26 cellular contexts compared by ENCODE assay signal in the genomic region with DNA sequence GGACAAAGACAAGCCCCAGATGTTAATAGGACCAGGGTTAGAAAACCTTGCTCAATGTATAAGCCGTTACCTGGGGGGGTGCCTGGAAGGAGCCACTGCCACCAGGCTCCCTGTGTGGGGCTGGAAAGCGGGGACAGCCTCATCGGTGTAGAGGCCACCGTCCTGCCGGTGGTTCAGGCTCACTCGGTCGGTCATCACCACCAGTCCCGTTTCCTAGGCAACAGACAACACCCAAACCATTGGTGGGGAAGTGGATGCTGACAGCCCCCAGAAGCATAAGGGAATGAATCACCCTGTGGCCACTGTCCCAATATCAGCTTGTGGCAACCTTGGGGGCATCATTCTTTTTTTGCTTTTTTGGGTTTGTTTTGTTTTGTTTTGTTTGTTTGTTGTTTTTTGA.
"Had no signal": no experiment of that assay in that cellular context is flagged by ENCODE, and none has a peak within 500 bp of the region (broad histone marks: within the 10 kb centered on the region; RNA-seq: fewer than 3 reads in every experiment).

No MANE protein-coding gene starts in this region.

- FAIRE-seq: bronchial epithelial cell, RCC 7860, TTC549 had no signal

- ATAC-seq: activated CD8-positive, alpha-beta memory T cell treated with anti-CD3 and anti-CD28 coated beads, Interleukin-2, amount 10 ng/mL, durations not matched to agents 7 days and 5 days; activated naive CD4-positive, alpha-beta T cell treated with anti-CD3 and anti-CD28 coated beads, Interleukin-2, amount 50 U/mL, for 72 hours; activated naive CD8-positive, alpha-beta T cell treated with anti-CD3 and anti-CD28 coated beads, Interleukin-2, amount 50 U/mL, for 24 hours; body of pancreas had no signal

- H3K27ac ChIP-seq: ascending aorta, body of pancreas had no signal

- H3K4me1 Mint-ChIP-seq: activated B cell treated with CpG ODN at 0.5 μM for 24 hours; activated CD4-positive, alpha-beta T cell treated with anti-CD3 and anti-CD28 coated beads, Interleukin-2, amount 10 ng/mL, durations not matched to agents 24 days and 14 days; activated CD8-positive, alpha-beta memory T cell treated with anti-CD3 and anti-CD28 coated beads, Interleukin-2, amount 10 ng/mL, durations not matched to agents 7 days and 5 days; activated naive CD8-positive, alpha-beta T cell treated with anti-CD3 and anti-CD28 coated beads, Interleukin-2, amount 50 U/mL, for 24 hours had no signal

- H3K4me3 Mint-ChIP-seq: activated B cell treated with CpG ODN at 0.5 μM for 24 hours; activated CD4-positive, alpha-beta T cell treated with anti-CD3 and anti-CD28 coated beads, Interleukin-2, amount 10 ng/mL, durations not matched to agents 24 days and 14 days; activated CD8-positive, alpha-beta memory T cell treated with anti-CD3 and anti-CD28 coated beads, Interleukin-2, amount 10 ng/mL, durations not matched to agents 7 days and 5 days; activated naive CD8-positive, alpha-beta T cell treated with anti-CD3 and anti-CD28 coated beads, Interleukin-2, amount 50 U/mL, for 24 hours; activated T-cell treated with anti-CD3 and anti-CD28 coated beads, Interleukin-2, amount 50 U/mL, for 24 hours; activated T-helper 1 cell treated with anti-CD3 and anti-CD28 coated beads, Interleukin-12 subunit alpha, Interleukin-12 subunit beta, Interleukin-2, Interleukin-4 antibody, amounts not matched to agents 30 ng/mL and 10 ng/mL and 1 ng/mL, durations not matched to agents 14 hours and 24 hours and 36 hours; T-helper 1 cell treated with Interleukin-12 subunit alpha and Interleukin-12 subunit beta and Interleukin-4 antibody, amounts not matched to agents 30 μg/mL and 1 μg/mL, for 36 hours had no signal

- H3K27me3 ChIP-seq: ascending aorta, body of pancreas had no signal

- H3K27me3 Mint-ChIP-seq: activated B cell treated with CpG ODN at 0.5 μM for 24 hours; activated CD4-positive, alpha-beta T cell treated with anti-CD3 and anti-CD28 coated beads, Interleukin-2, amount 10 ng/mL, durations not matched to agents 24 days and 14 days; activated naive CD8-positive, alpha-beta T cell treated with anti-CD3 and anti-CD28 coated beads, Interleukin-2, amount 50 U/mL, for 24 hours; activated T-cell treated with anti-CD3 and anti-CD28 coated beads, Interleukin-2, amount 50 U/mL, for 24 hours had no signal

- H3K36me3 Mint-ChIP-seq: activated CD8-positive, alpha-beta memory T cell treated with anti-CD3 and anti-CD28 coated beads, Interleukin-2, amount 10 ng/mL, durations not matched to agents 7 days and 5 days had no signal

- H3K4me1 ChIP-seq: ascending aorta, body of pancreas had no signal

- DNase-seq: activated B cell treated with CpG ODN at 0.5 μM for 24 hours; activated CD4-positive, alpha-beta T cell treated with anti-CD3 and anti-CD28 coated beads for 1 hour; activated CD4-positive, alpha-beta T cell treated with anti-CD3 and anti-CD28 coated beads, Interleukin-2, amount 10 ng/mL, durations not matched to agents 24 days and 14 days; activated CD4-positive, alpha-beta T cell treated with anti-CD3 and anti-CD28 coated beads, Interleukin-2, amount 50 U/mL, for 48 hours; activated CD8-positive, alpha-beta memory T cell treated with anti-CD3 and anti-CD28 coated beads, Interleukin-2, amount 10 ng/mL, durations not matched to agents 7 days and 5 days; activated effector memory CD4-positive, alpha-beta T cell treated with Interleukin-2 at 50 U/mL for 16 hours; activated naive CD4-positive, alpha-beta T cell; activated naive CD8-positive, alpha-beta T cell treated with anti-CD3 and anti-CD28 coated beads, Interleukin-2, amount 50 U/mL, for 24 hours; activated T-cell treated with anti-CD3 and anti-CD28 coated beads, Interleukin-2, amount 50 U/mL, for 24 hours; amniotic stem cell; body of pancreas; central memory CD4-positive, alpha-beta T cell; Kasumi-1; NCI-H1105; NCI-H1436 treated with DMSO at 0.1 percent for 48 hours; NCI-H187; NCI-H2081; NCI-H510A treated with DMSO at 0.1 percent for 48 hours; SHP77 treated with DMSO at 0.1 percent for 48 hours had no signal

- H3K36me3 ChIP-seq: ascending aorta had no signal

- H3K27ac Mint-ChIP-seq: activated B cell treated with CpG ODN at 0.5 μM for 24 hours; activated CD4-positive, alpha-beta T cell treated with anti-CD3 and anti-CD28 coated beads, Interleukin-2, amount 10 ng/mL, durations not matched to agents 24 days and 14 days; activated CD8-positive, alpha-beta memory T cell treated with anti-CD3 and anti-CD28 coated beads, Interleukin-2, amount 10 ng/mL, durations not matched to agents 7 days and 5 days; activated naive CD8-positive, alpha-beta T cell treated with anti-CD3 and anti-CD28 coated beads, Interleukin-2, amount 50 U/mL, for 24 hours; activated T-cell treated with anti-CD3 and anti-CD28 coated beads, Interleukin-2, amount 50 U/mL, for 24 hours; activated T-helper 1 cell treated with anti-CD3 and anti-CD28 coated beads, Interleukin-12 subunit alpha, Interleukin-12 subunit beta, Interleukin-2, Interleukin-4 antibody, amounts not matched to agents 30 ng/mL and 10 ng/mL and 1 ng/mL, durations not matched to agents 14 hours and 24 hours and 36 hours; T-helper 1 cell treated with Interleukin-12 subunit alpha and Interleukin-12 subunit beta and Interleukin-4 antibody, amounts not matched to agents 30 μg/mL and 1 μg/mL, for 36 hours had no signal

- H3K4me3 ChIP-seq: ascending aorta, body of pancreas had no signal
